ENCODE assay signal across 10 cellular contexts in the genomic region with DNA sequence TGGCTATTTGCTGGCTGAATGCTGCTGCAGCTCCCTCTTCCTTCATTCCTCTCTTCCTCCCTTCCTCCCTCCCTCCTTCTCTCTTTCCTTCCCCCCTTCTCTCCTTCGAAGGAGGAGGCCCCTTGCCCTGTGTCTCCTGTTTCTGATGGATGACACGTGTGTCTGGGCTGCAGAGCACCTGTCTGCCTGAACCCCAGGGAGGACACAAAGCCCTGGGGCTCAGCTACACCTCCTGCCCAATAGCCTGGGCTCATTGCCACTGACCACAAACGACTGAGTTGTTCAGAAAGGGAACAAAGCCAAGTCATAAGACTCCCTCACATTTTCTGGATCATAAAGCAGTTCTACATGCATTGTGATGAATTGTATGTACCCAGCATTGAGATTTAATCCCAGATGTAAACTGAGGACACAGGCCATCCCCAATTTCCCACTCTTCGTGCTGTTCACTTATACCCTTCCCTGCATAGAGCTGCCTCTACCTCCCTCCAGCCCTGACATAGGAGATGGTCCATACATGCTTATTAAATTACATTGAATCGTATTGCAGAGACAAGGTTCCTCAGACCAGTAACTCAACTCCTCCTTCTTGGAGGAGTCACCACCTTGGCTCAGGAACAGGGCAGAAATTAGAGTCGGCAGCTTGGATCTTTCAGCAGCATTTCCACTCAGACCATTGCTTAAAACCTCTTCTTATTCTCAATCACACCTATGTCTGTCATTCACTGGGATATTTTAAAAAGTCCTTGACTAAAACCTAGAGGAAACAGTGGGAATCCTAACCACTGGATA. TPM values are rescaled to one million over a fixed set of nuclear protein-coding genes. Genes with fewer than 3 reads are reported as not detected.
DNase-seq lines count a peak whose midpoint lies in the region; ATAC-seq, FAIRE-seq and TF ChIP-seq lines count a peak whose summit lies in the region.
"Had no signal": no experiment of that assay in that cellular context is flagged by ENCODE, and none has a peak within 500 bp of the region (broad histone marks: within the 10 kb centered on the region; RNA-seq: fewer than 3 reads in every experiment).

No MANE protein-coding gene starts in this region.

- TF ChIP-seq CTCF in bronchial epithelial cell (IDR thresholded peaks at IDR 0.05; ENCODE audit: insufficient read depth, low read length, severe bottlenecking) (no peak), lower lobe of right lung (IDR thresholded peaks at IDR 0.05) (no peak), nephron progenitor cell (IDR thresholded peaks at IDR 0.05) (no peak)

- H3K27me3 ChIP-seq in bronchial epithelial cell (ENCODE audit: control insufficient read depth, insufficient read depth, low read length) = no peaks in the 10 kb centered on the region
- no peaks in the 10 kb centered on the region for H3K27me3 ChIP-seq in lower lobe of right lung (ENCODE audit: low read depth)

- H3K36me3 ChIP-seq in bronchial epithelial cell (ENCODE audit: control insufficient read depth, insufficient read depth, low read length) (no peaks in the 10 kb centered on the region), lower lobe of right lung (no peaks in the 10 kb centered on the region)

- H3K4me1 Mint-ChIP-seq in nephron progenitor cell = peaks cover 20% of the 10 kb centered on the region
- H3K4me1 Mint-ChIP-seq: activated naive CD4-positive, alpha-beta T cell treated with anti-CD3 and anti-CD28 coated beads, Interleukin-2, amount 50 U/mL, for 24 hours had no signal

- H3K9me3 ChIP-seq in lower lobe of right lung = no peaks in the 10 kb centered on the region

- peaks cover 12% of the 10 kb centered on the region for H3K9me3 Mint-ChIP-seq in nephron progenitor cell
- H3K9me3 Mint-ChIP-seq: activated naive CD4-positive, alpha-beta T cell treated with anti-CD3 and anti-CD28 coated beads, Interleukin-2, amount 50 U/mL, for 24 hours had no signal

- peaks cover 11% of the 10 kb centered on the region for H3K4me1 ChIP-seq in lower lobe of right lung

- intact Hi-C loops in lower lobe of right lung (cut with DNase I) = no loop called here

- H3K4me3 Mint-ChIP-seq in nephron progenitor cell = no peak overlapping the region
- H3K4me3 Mint-ChIP-seq: activated naive CD4-positive, alpha-beta T cell treated with anti-CD3 and anti-CD28 coated beads, Interleukin-2, amount 50 U/mL, for 24 hours had no signal

- H3K27ac ChIP-seq in lower lobe of right lung = no peak overlapping the region

- H3K27ac Mint-ChIP-seq in nephron progenitor cell = no peak overlapping the region
- H3K27ac Mint-ChIP-seq: activated naive CD4-positive, alpha-beta T cell treated with anti-CD3 and anti-CD28 coated beads, Interleukin-2, amount 50 U/mL, for 24 hours had no signal

- H3K27me3 Mint-ChIP-seq in nephron progenitor cell (ENCODE audit: low read depth, poor library complexity) = peaks cover 3% of the 10 kb centered on the region

- no peaks in the 10 kb centered on the region for H3K36me3 Mint-ChIP-seq in nephron progenitor cell (ENCODE audit: low read depth)
- H3K36me3 Mint-ChIP-seq: activated naive CD4-positive, alpha-beta T cell treated with anti-CD3 and anti-CD28 coated beads, Interleukin-2, amount 50 U/mL, for 24 hours had no signal

- FAIRE-seq in bronchial epithelial cell (lab: Jason Lieb, UNC) = no peak

- peak; percentile 56 for DNase-seq in EH (ENCODE audit: low read depth)
- peak; percentile 74 for DNase-seq in NCI-H2029 (lab: John Stamatoyannopoulos, UW)
- DNase-seq in bronchial epithelial cell (ENCODE audit: low read depth) = peak; percentile 70
- no peak for DNase-seq in lower lobe of right lung
- no peak for DNase-seq in nephron progenitor cell
- DNase-seq in SKM-1 treated with dmso at 0.1 percent for 144 hours (lab: John Stamatoyannopoulos, UW; ENCODE audit: unreplicated experiment) = no peak
- no peak for DNase-seq in activated CD4-positive, alpha-beta T cell treated with anti-CD3 and anti-CD28 coated beads, Interleukin-2, amount 50 U/mL, for 4 hours

- ATAC-seq in lower lobe of right lung (peak; percentile 41 to 56), HG03108 (IDR thresholded peaks at IDR 0.05; ENCODE audit: unreplicated experiment) (no peak)

- H3K4me3 ChIP-seq in bronchial epithelial cell (ENCODE audit: low read depth, low read length) = no peak overlapping the region
- H3K4me3 ChIP-seq in lower lobe of right lung = no peak overlapping the region

RNA-seq across cellular contexts. Expression of gene CSRP3, which starts 1.2 kb away (rescaled TPM):
- total RNA-seq in bronchial epithelial cell (not detected in 2 replicates), lower lobe of right lung (not detected)
- total RNA-seq: omental fat pad had no signal

RNA-seq across cellular contexts. Expression of gene E2F8, which starts 40.1 kb away (rescaled TPM):
- total RNA-seq in bronchial epithelial cell (0.26 TPM in 2 replicates), lower lobe of right lung (0.95 TPM)

Comparison
In these comparisons a context has a peak if more than half of its experiments do, and no peak if none do; other contexts are left out.
1. DNase-seq: peak in EH (single experiment), NCI-H2029 (single experiment) and bronchial epithelial cell (single experiment); none in lower lobe of right lung (single experiment), nephron progenitor cell (single experiment), SKM-1 treated with dmso at 0.1 percent for 144 hours (single experiment) and activated CD4-positive, alpha-beta T cell treated with anti-CD3 and anti-CD28 coated beads, Interleukin-2, amount 50 U/mL, for 4 hours (0 of 2).